15 cellular contexts compared by ENCODE assay signal in the genomic region with DNA sequence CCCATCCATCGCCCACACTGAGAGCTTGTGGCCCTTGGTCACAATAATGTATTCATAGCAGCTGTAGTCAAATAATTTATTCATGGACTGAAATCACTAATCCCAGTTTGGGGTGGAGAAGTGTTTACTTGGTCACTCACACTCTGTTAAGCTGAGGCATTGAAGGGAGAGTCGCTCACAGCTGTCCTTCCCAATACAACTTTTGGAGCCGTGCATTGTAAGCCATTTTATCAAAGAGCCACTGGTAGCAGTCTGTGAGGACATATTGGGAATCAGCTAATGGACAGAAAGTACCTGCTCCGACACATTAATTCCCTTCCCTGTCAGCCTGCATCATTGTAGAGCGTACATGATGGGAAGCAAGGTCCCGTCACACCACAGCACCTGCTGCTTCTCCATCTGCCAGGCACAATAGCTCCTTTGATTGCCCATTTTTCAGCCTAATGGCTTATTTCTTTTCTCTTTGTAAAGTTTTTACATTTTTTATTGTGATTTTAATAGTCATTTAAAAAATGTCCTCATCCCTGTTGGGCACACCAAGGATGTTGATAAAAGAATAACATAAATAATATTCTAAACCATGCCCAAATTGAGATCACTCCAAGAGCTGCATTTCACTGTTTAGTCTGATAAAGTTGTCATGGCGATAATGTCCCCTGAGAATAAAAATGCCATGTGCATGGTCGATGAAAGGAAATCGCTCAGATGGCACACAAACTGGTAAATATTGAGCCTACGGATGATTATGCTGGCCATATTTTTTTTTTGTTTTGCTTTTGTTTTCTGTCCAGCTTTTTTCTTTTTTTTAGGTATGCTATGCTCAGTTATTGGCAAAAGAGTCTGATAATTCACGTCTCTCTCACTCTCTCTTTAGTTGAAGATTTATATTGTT.
A peak's percentile ranks its signal among the peaks of the same experiment; 100 is the strongest.
DNase-seq lines count a peak whose midpoint lies in the region; ATAC-seq and TF ChIP-seq lines count a peak whose summit lies in the region.
"Had no signal": no experiment of that assay in that cellular context is flagged by ENCODE, and none has a peak within 500 bp of the region (broad histone marks: within the 10 kb centered on the region; RNA-seq: fewer than 3 reads in every experiment).

No MANE protein-coding gene starts in this region.

- H2AFZ ChIP-seq in trophoblast cell (ENCODE audit: insufficient read depth, low read length, poor library complexity): no peak overlapping the region

- H4K8ac ChIP-seq in trophoblast cell (ENCODE audit: low read depth, low read length): no peak overlapping the region

- H2BK5ac ChIP-seq in trophoblast cell (ENCODE audit: low read depth, low read length, poor library complexity): no peak overlapping the region

- H3K4me1 ChIP-seq in endocrine pancreas (ENCODE audit: control insufficient read depth, insufficient read depth, low read length) (no peaks in the 10 kb centered on the region), trophoblast cell (ENCODE audit: control insufficient read depth in 1 of 2, insufficient read depth in 2 of 2, low read length in 2 of 2) (no peaks in the 10 kb centered on the region)
- H3K4me1 ChIP-seq: thyroid gland had no signal

- no peak for ATAC-seq in GM18868 (IDR thresholded peaks at IDR 0.05; ENCODE audit: unreplicated experiment)
- ATAC-seq: PC-3 had no signal

- H3K36me3 ChIP-seq in endocrine pancreas (ENCODE audit: control insufficient read depth, insufficient read depth, low read length): no peaks in the 10 kb centered on the region
- no peaks in the 10 kb centered on the region for H3K36me3 ChIP-seq in trophoblast cell (ENCODE audit: control insufficient read depth in 1 of 2, insufficient read depth in 2 of 2, low read length in 2 of 2)
- H3K36me3 ChIP-seq: MG63, thyroid gland had no signal

- no peak overlapping the region for H3K23ac ChIP-seq in trophoblast cell (ENCODE audit: low read length)

- H3K14ac ChIP-seq in trophoblast cell (ENCODE audit: low read length): no peak overlapping the region

- no peak overlapping the region for H4K12ac ChIP-seq in trophoblast cell (ENCODE audit: low read depth, low read length)

- H3K9ac ChIP-seq in endocrine pancreas (ENCODE audit: control insufficient read depth, insufficient read depth, low read length): peak overlapping the region; percentile 3
- no peak overlapping the region for H3K9ac ChIP-seq in trophoblast cell (ENCODE audit: low read length)

- no peaks in the 10 kb centered on the region for H3K79me1 ChIP-seq in trophoblast cell (ENCODE audit: low read length)

- no peaks in the 10 kb centered on the region for H3K79me2 ChIP-seq in trophoblast cell (ENCODE audit: control insufficient read depth, insufficient read depth, low read length, poor library complexity)

- H3K4me3 ChIP-seq in endocrine pancreas (ENCODE audit: control insufficient read depth, insufficient read depth, low read length) (peak overlapping the region; percentile 12), trophoblast cell (ENCODE audit: low read depth, low read length) (no peak overlapping the region)
- H3K4me3 ChIP-seq: MG63, thyroid gland had no signal

- H3K27ac ChIP-seq in trophoblast cell (ENCODE audit: low read depth, low read length): no peak overlapping the region
- H3K27ac ChIP-seq: thyroid gland had no signal

- POLR2A ChIA-PET in GM10248 (lab: Yijun Ruan, JAX): no interaction called here

- no peak overlapping the region for H4K91ac ChIP-seq in trophoblast cell (ENCODE audit: low read depth, low read length)

- CTCF ChIA-PET in GM10248 (lab: Yijun Ruan, JAX): interaction anchor here (1.0 to 1.7 kb wide), 2 partner anchors 11 to 32 kb away, joined by 3 read pairs; no protein-coding TSS in a partner anchor

- TF ChIP-seq CTCF in GM10248 (IDR thresholded peaks at IDR 0.05; ENCODE audit: control extremely low read depth, extremely low read depth, low read depth, missing control alignments): no peak

- H3K4ac ChIP-seq in trophoblast cell (ENCODE audit: low read depth, low read length): no peak overlapping the region

- H3K9me3 ChIP-seq in endocrine pancreas (ENCODE audit: control insufficient read depth, low read length) (no peaks in the 10 kb centered on the region), trophoblast cell (ENCODE audit: insufficient read depth, low read depth, low read length) (no peaks in the 10 kb centered on the region)
- H3K9me3 ChIP-seq: MG63, thyroid gland had no signal

- no peak overlapping the region for H3K18ac ChIP-seq in trophoblast cell (ENCODE audit: low read length)

- H2BK120ac ChIP-seq in trophoblast cell (ENCODE audit: insufficient read depth, low read length, poor library complexity): no peak overlapping the region

- no peak overlapping the region for H3K4me2 ChIP-seq in trophoblast cell (ENCODE audit: low read length)

- WGBS in trophoblast cell (ENCODE audit: extremely low coverage, insufficient coverage, insufficient read length): no CpG with 5 or more reads among the region's 11 CpGs

- H3K27me3 ChIP-seq in endocrine pancreas (ENCODE audit: control insufficient read depth, insufficient read depth, low read length): no peaks in the 10 kb centered on the region
- no peaks in the 10 kb centered on the region for H3K27me3 ChIP-seq in trophoblast cell (ENCODE audit: insufficient read depth, low read length)
- H3K27me3 ChIP-seq: MG63, thyroid gland had no signal

- no peak overlapping the region for H2BK12ac ChIP-seq in trophoblast cell (ENCODE audit: low read length)

- DNase-seq in COR-L47 (lab: John Stamatoyannopoulos, UW): peak; percentile 83
- DNase-seq in NCI-H1436 treated with DMSO at 0.1 percent for 48 hours (lab: John Stamatoyannopoulos, UW): peak; percentile 91
- peak; percentile 99 for DNase-seq in NCI-H524 treated with DMSO at 0.1 percent for 48 hours (lab: John Stamatoyannopoulos, UW)
- DNase-seq in GM10248 (ENCODE audit: extremely low spot score): no peak
- DNase-seq in NOMO-1 treated with dmso at 0.1 percent for 144 hours (lab: John Stamatoyannopoulos, UW; ENCODE audit: unreplicated experiment): no peak
- no peak for DNase-seq in trophoblast cell
- DNase-seq: activated CD4-positive, CD25-positive, alpha-beta regulatory T cell; activated CD8-positive, alpha-beta memory T cell treated with anti-CD3 and anti-CD28 coated beads, Interleukin-2, amount 50 U/mL, for 48 hours; islet precursor cell; MG63; PC-3; SW 1271; thyroid gland had no signal

- no peak overlapping the region for H2AK5ac ChIP-seq in trophoblast cell (ENCODE audit: low read length)

Comparison
In these comparisons a context has a peak if more than half of its experiments do, and no peak if none do; other contexts are left out.
1. DNase-seq: peak in COR-L47 (single experiment), NCI-H1436 treated with DMSO at 0.1 percent for 48 hours (single experiment) and NCI-H524 treated with DMSO at 0.1 percent for 48 hours (single experiment); none in GM10248 (single experiment), NOMO-1 treated with dmso at 0.1 percent for 144 hours (single experiment) and trophoblast cell (0 of 2).